ENCODE assay signal across 18 cellular contexts in the genomic region with DNA sequence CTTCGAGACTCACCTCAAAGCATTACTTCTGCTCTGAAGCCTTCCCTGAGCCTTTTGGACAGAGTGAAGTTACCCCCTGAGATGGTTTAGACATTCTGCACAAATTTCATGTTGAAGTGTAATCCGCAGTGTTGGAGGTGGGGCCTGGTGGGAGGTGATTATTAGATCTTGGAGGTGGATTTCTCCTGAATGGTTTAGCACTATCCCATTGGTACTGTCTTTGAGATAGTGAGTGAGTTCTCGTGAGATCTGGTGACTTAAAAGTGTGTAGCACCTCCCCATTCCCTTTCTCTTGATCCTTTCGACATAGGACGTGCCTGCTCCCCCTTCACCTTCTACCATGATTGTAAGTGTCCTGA. TPM values are rescaled to one million over a fixed set of nuclear protein-coding genes. Genes with fewer than 3 reads are reported as not detected.
DNase-seq lines count a peak whose midpoint lies in the region; ATAC-seq and TF ChIP-seq lines count a peak whose summit lies in the region.
"Had no signal": no experiment of that assay in that cellular context is flagged by ENCODE, and none has a peak within 500 bp of the region (broad histone marks: within the 10 kb centered on the region; RNA-seq: fewer than 3 reads in every experiment).

No MANE protein-coding gene starts in this region.

- H3K36me3 ChIP-seq in IMR-90 (ENCODE audit: control insufficient read depth, insufficient read depth, low read length) (peaks cover 6% of the 10 kb centered on the region), osteoblast (ENCODE audit: insufficient read depth, low read length) (peaks cover 18% of the 10 kb centered on the region)

- peaks cover 8% of the 10 kb centered on the region in 2 experiments; a peak in 2 of 4 replicates for H3K79me1 ChIP-seq in IMR-90 (ENCODE audit: low read depth in 1 of 2, low read length in 2 of 2)

- H2AK5ac ChIP-seq in IMR-90 (ENCODE audit: low read depth, low read length) = peak overlapping the region; percentile 85; the same call in 1 of the 2 replicates

- POLR2A ChIA-PET in IMR-90 (lab: Charles Lee; ENCODE audit: unreplicated experiment) = no interaction called here

- H3K14ac ChIP-seq in IMR-90 (replicated peaks; ENCODE audit: low read depth, low read length) = 0 out of 2 replicates have a peak overlapping the region, but pooled peaks have one; percentile 32

- no peak overlapping the region for H2AK9ac ChIP-seq in IMR-90 (replicated peaks; ENCODE audit: low read depth, low read length, poor library complexity)

- H2BK5ac ChIP-seq in IMR-90 (ENCODE audit: low read depth, low read length, poor library complexity, severe bottlenecking) = no peak overlapping the region

- H3K9me3 ChIP-seq in IMR-90 (ENCODE audit: control insufficient read depth, insufficient read depth, low read length) = no peaks in the 10 kb centered on the region
- no peaks in the 10 kb centered on the region for H3K9me3 ChIP-seq in osteoblast (ENCODE audit: low read depth, low read length)
- H3K9me3 ChIP-seq: ascending aorta, testis had no signal

- peaks cover 20% of the 10 kb centered on the region for H4K20me1 ChIP-seq in IMR-90 (ENCODE audit: insufficient read depth, low read length)
- H4K20me1 ChIP-seq in osteoblast (ENCODE audit: insufficient read depth, low read length) = peaks cover 12% of the 10 kb centered on the region

- H3K4me3 ChIP-seq in IMR-90 (ENCODE audit: insufficient read depth, low read depth, low read length) (no peak overlapping the region), osteoblast (ENCODE audit: insufficient read depth, low read length) (no peak overlapping the region)
- H3K4me3 ChIP-seq: ascending aorta, testis had no signal

- H3K27me3 ChIP-seq in IMR-90 (ENCODE audit: control insufficient read depth, insufficient read depth, low read length) (no peaks in the 10 kb centered on the region), osteoblast (ENCODE audit: insufficient read depth, low read length) (no peaks in the 10 kb centered on the region)
- H3K27me3 ChIP-seq: ascending aorta, testis had no signal

- no peak for TF ChIP-seq RAD21 in IMR-90 (IDR thresholded peaks at IDR 0.05; ENCODE audit: low read length)

- H3K9ac ChIP-seq in IMR-90 (ENCODE audit: low read depth, low read length) = no peak overlapping the region

- no peak overlapping the region for H4K91ac ChIP-seq in IMR-90 (ENCODE audit: insufficient read depth, low read depth, low read length)

- H3K4me1 Mint-ChIP-seq in Calu3 (ENCODE audit: low read depth, unreplicated experiment) (peaks cover 30% of the 10 kb centered on the region), chondrocyte (ENCODE audit: low read depth) (peaks cover 14% of the 10 kb centered on the region)

- H3K4me3 Mint-ChIP-seq in Calu3 (ENCODE audit: low read depth, unreplicated experiment) (peak overlapping the region; percentile 37), chondrocyte (ENCODE audit: unreplicated experiment) (no peak overlapping the region)
- H3K4me3 Mint-ChIP-seq: CD4-positive, alpha-beta memory T cell; naive thymus-derived CD4-positive, alpha-beta T cell had no signal

- H3K4me2 ChIP-seq in IMR-90 (ENCODE audit: low read depth, low read length) (peak overlapping the region; percentile 23; the same call in 1 of the 2 replicates), osteoblast (ENCODE audit: insufficient read depth, low read length) (peak overlapping the region; percentile 80)

- H3K36me3 Mint-ChIP-seq in Calu3 (ENCODE audit: insufficient read depth, unreplicated experiment) = peaks cover 41% of the 10 kb centered on the region
- H3K36me3 Mint-ChIP-seq in chondrocyte (ENCODE audit: low read depth) = peaks cover 6% of the 10 kb centered on the region

- no CpG with 5 or more reads among the region's 5 CpGs for WGBS in IMR-90 (ENCODE audit: extremely low coverage in 2 of 2, insufficient read length in 1 of 2), 2 experiments

- H3K27ac Mint-ChIP-seq in Calu3 (ENCODE audit: unreplicated experiment) = peak overlapping the region; percentile 68
- H3K27ac Mint-ChIP-seq in chondrocyte (ENCODE audit: unreplicated experiment) = peak overlapping the region; percentile 89

- no peak overlapping the region for H4K5ac ChIP-seq in IMR-90 (ENCODE audit: low read depth, low read length)

- 0 out of 2 replicates have a peak overlapping the region, but pooled peaks have one; percentile 50 for H2BK20ac ChIP-seq in IMR-90 (ENCODE audit: low read depth, low read length)

- H3K4me1 ChIP-seq in IMR-90 (ENCODE audit: control insufficient read depth, insufficient read depth, low read length) (peaks cover 10% of the 10 kb centered on the region), osteoblast (ENCODE audit: insufficient read depth, low read length) (peaks cover 19% of the 10 kb centered on the region)
- H3K4me1 ChIP-seq: ascending aorta, testis had no signal

- intact Hi-C loops in Calu3 (cut with micrococcal nuclease; ENCODE audit: unreplicated experiment) = loop anchor here (5.0 kb wide), 1 partner anchor 416 kb away; no protein-coding TSS in a partner anchor
- intact Hi-C loops in IMR-90 (cut with micrococcal nuclease) = no loop called here

- DNase-seq in Calu3 (no peak), IMR-90 (no peak), chondrocyte (ENCODE audit: low spot score) (no peak), osteoblast (ENCODE audit: insufficient read length, low spot score, missing footprints) (no peak), NCI-H2029 treated with DMSO at 0.1 percent for 48 hours (lab: John Stamatoyannopoulos, UW) (no peak), DMS153 treated with DMSO at 0.1 percent for 48 hours (lab: John Stamatoyannopoulos, UW; ENCODE audit: unreplicated experiment) (no peak), NCI-H774 (lab: John Stamatoyannopoulos, UW) (no peak)
- DNase-seq: CD4-positive, alpha-beta memory T cell; effector memory CD4-positive, alpha-beta T cell; glutamatergic neuron; left colon; NCI-H146; NCI-H510A; small intestine; testis had no signal

- no peak overlapping the region for H4K8ac ChIP-seq in IMR-90 (ENCODE audit: low read depth in 2 of 2, low read length in 2 of 2)

- H2AFZ ChIP-seq in IMR-90 (replicated peaks; ENCODE audit: low read length, poor library complexity) (no peak overlapping the region), osteoblast (ENCODE audit: low read length) (no peak overlapping the region)

- peaks cover 10% of the 10 kb centered on the region; the same call in 1 of the 2 replicates for H3K9me1 ChIP-seq in IMR-90 (ENCODE audit: insufficient read depth, low read length)

- H3K9me3 Mint-ChIP-seq in Calu3 (ENCODE audit: low read depth, unreplicated experiment) = no peaks in the 10 kb centered on the region
- no peaks in the 10 kb centered on the region for H3K9me3 Mint-ChIP-seq in chondrocyte (ENCODE audit: low read depth)
- H3K9me3 Mint-ChIP-seq: CD4-positive, alpha-beta memory T cell; naive thymus-derived CD4-positive, alpha-beta T cell had no signal

- no peak overlapping the region for H3K27ac ChIP-seq in IMR-90 (ENCODE audit: insufficient read depth, low read length)
- H3K27ac ChIP-seq in osteoblast (ENCODE audit: low read depth, low read length) = peak overlapping the region; percentile 98
- H3K27ac ChIP-seq: ascending aorta, testis had no signal

- H3K23ac ChIP-seq in IMR-90 (ENCODE audit: low read depth, low read length) = no peak overlapping the region

- H3K27me3 Mint-ChIP-seq in Calu3 (ENCODE audit: unreplicated experiment) = no peaks in the 10 kb centered on the region
- no peaks in the 10 kb centered on the region for H3K27me3 Mint-ChIP-seq in chondrocyte (ENCODE audit: low read depth)
- H3K27me3 Mint-ChIP-seq: CD4-positive, alpha-beta memory T cell; naive thymus-derived CD4-positive, alpha-beta T cell had no signal

- no peak for TF ChIP-seq POLR2A in IMR-90 (IDR thresholded peaks at IDR 0.05; ENCODE audit: low read depth, low read length)

- H2BK15ac ChIP-seq in IMR-90 (ENCODE audit: low read depth, low read length) = peak overlapping the region; percentile 36; the same call in 1 of the 3 replicates

- peaks cover 31% of the 10 kb centered on the region for H3K79me2 ChIP-seq in osteoblast (ENCODE audit: insufficient read depth, low read length)

- TF ChIP-seq CTCF in Calu3 (IDR thresholded peaks at IDR 0.05; ENCODE audit: unreplicated experiment) = no peak
- TF ChIP-seq CTCF in IMR-90 (conservative IDR thresholded peaks at IDR 0.05; ENCODE audit: low read depth, low read length) = no peak
- no peak for TF ChIP-seq CTCF in chondrocyte (IDR thresholded peaks at IDR 0.05)
- TF ChIP-seq CTCF in osteoblast (IDR thresholded peaks at IDR 0.05; ENCODE audit: extremely low read depth, low read depth, low read length) = no peak

- dilution Hi-C loops in IMR-90 (cut with HindIII; ENCODE audit: low sequenced_read_pairs, unreplicated experiment) = no loop called here

- CTCF ChIA-PET in Calu3 (lab: Charles Lee) = interaction anchor here (0.9 kb wide), 2 partner anchors 9 to 109 kb away, joined by 3 to 4 read pairs; a partner anchor contains a TSS
- CTCF ChIA-PET in IMR-90 (lab: Yijun Ruan, JAX) = interaction anchor here (1.3 kb wide), 1 partner anchor 80 kb away, joined by 6 read pairs; no protein-coding TSS in a partner anchor

- H3K4ac ChIP-seq in IMR-90 (ENCODE audit: low read depth, low read length) = no peak overlapping the region

- H3K56ac ChIP-seq in IMR-90 (ENCODE audit: extremely low read depth, insufficient read depth, low read length) = no peak overlapping the region

- BruUV-seq in Calu3 (replicated peaks; lab: Mats Ljungman, UMichigan) (no TSS peak), IMR-90 (replicated peaks; lab: Mats Ljungman, UMichigan) (no TSS peak)

- in situ Hi-C loops in IMR-90 (cut with MboI; ENCODE audit: low sequenced_read_pairs) = no loop called here

- peak overlapping the region; percentile 68 for H2BK120ac ChIP-seq in IMR-90 (ENCODE audit: low read depth, low read length)

- ATAC-seq in IMR-90 (ENCODE audit: low read depth) = peak; percentile 18
- no peak for ATAC-seq in GM19397 (IDR thresholded peaks at IDR 0.05; ENCODE audit: unreplicated experiment)
- ATAC-seq: left colon had no signal

- 0 out of 2 replicates have a peak overlapping the region, but pooled peaks have one; percentile 13 for H3K18ac ChIP-seq in IMR-90 (ENCODE audit: low read depth, low read length)

TF ChIP-seq in IMR-90, 13 proteins besides CTCF, POLR2A, EP300 and RAD21 (continues in another document):
- TF ChIP-seq SMC3 (IDR thresholded peaks at IDR 0.05; ENCODE audit: low read depth, low read length) (no peak), RFX5 (IDR thresholded peaks at IDR 0.05; ENCODE audit: low read depth, low read length) (no peak)

RNA-seq across cellular contexts. Expression of a gene that starts 8.8 kb away (rescaled TPM):
- total RNA-seq in Calu3 (2022) = 88.5 and 102 TPM in 2 replicates
- 10.0 and 12.2 TPM in 2 replicates for total RNA-seq in IMR-90 (2012; rRNA removed)
- 10.6 and 12.6 TPM in 2 replicates for polyA plus RNA-seq in IMR-90 (2012; rRNA removed)
- polyA plus RNA-seq in IMR-90 (2012; cell fraction: cytosol; rRNA removed) = 6.0 and 7.4 TPM in 2 replicates
- polyA plus RNA-seq in IMR-90 (2012; cell fraction: nucleus; rRNA removed; ENCODE audit: low replicate concordance) = 75.1 and 113 TPM in 2 replicates
- total RNA-seq in chondrocyte = 15.8 to 25.6 TPM (median 16.7 TPM) in 3 replicates
- 47.0 and 56.3 TPM in 2 replicates for total RNA-seq in osteoblast

RNA-seq across cellular contexts. Expression of a gene that starts 46.2 kb away (rescaled TPM):
- total RNA-seq in Calu3 (2022) (71.8 and 84.1 TPM in 2 replicates), IMR-90 (2012; rRNA removed) (26.7 and 28.3 TPM in 2 replicates), chondrocyte (24.7 to 49.5 TPM (median 25.1 TPM) in 3 replicates), osteoblast (4.7 and 5.3 TPM in 2 replicates)
- 92.2 and 96.9 TPM in 2 replicates for polyA plus RNA-seq in IMR-90 (2012; rRNA removed)
- polyA plus RNA-seq in IMR-90 (2012; cell fraction: cytosol; rRNA removed) = 43.9 and 50.3 TPM in 2 replicates
- polyA plus RNA-seq in IMR-90 (2012; cell fraction: nucleus; rRNA removed; ENCODE audit: low replicate concordance) = 21.3 and 23.1 TPM in 2 replicates
- total RNA-seq: CD4-positive, alpha-beta memory T cell had no signal
- polyA plus RNA-seq: naive thymus-derived CD4-positive, alpha-beta T cell had no signal
